ENCODE assay signal across 12 cellular contexts in genomic region chr10:110730345-110731055, GRCh38.
DNase-seq lines count a peak whose midpoint lies in the region; ATAC-seq and TF ChIP-seq lines count a peak whose summit lies in the region.
"Had no signal": no experiment of that assay in that cellular context is flagged by ENCODE, and none has a peak within 500 bp of the region (broad histone marks: within the 10 kb centered on the region; RNA-seq: fewer than 3 reads in every experiment).

No MANE protein-coding gene starts in this region.

- TF ChIP-seq CTCF in left ventricle myocardium inferior (IDR thresholded peaks at IDR 0.05; ENCODE audit: borderline replicate concordance) (no peak), upper lobe of right lung (IDR thresholded peaks at IDR 0.05) (no peak)

- H3K36me3 ChIP-seq in left ventricle myocardium inferior, result no peaks in the 10 kb centered on the region
- no peaks in the 10 kb centered on the region for H3K36me3 ChIP-seq in upper lobe of right lung

- intact Hi-C loops in left ventricle myocardium inferior (cut with micrococcal nuclease) (no loop called here), cardiac septum (cut with DNase I) (no loop called here), left colon (cut with DNase I, micrococcal nuclease) (no loop called here), upper lobe of right lung (cut with DNase I) (no loop called here)

- H3K4me1 ChIP-seq in left ventricle myocardium inferior (peaks cover 92% of the 10 kb centered on the region), upper lobe of right lung (no peaks in the 10 kb centered on the region)

- ATAC-seq in left colon (peak; percentile 65), upper lobe of right lung (peak; percentile 56)

- H3K27ac ChIP-seq in left ventricle myocardium inferior (replicated peaks), result peak overlapping the region; percentile 83
- H3K27ac ChIP-seq in caudate nucleus (ENCODE audit: low read depth, low read length), result peak overlapping the region; percentile 28
- H3K27ac ChIP-seq in upper lobe of right lung, result no peak overlapping the region

- DNase-seq in left ventricle myocardium inferior, result no peak
- DNase-seq in cardiac septum (ENCODE audit: low spot score), result no peak
- peak in 3 of 61 donors; percentile 11 to 27 (median 27) for DNase-seq in caudate nucleus (lab: John Stamatoyannopoulos, UW)
- no peak for DNase-seq in left colon
- DNase-seq in upper lobe of right lung, result no peak
- DNase-seq in NCI-H2029 treated with DMSO at 0.1 percent for 48 hours (lab: John Stamatoyannopoulos, UW), result no peak
- DNase-seq in activated CD4-positive, alpha-beta T cell treated with anti-CD3 and anti-CD28 coated beads, Interleukin-2, amount 50 U/mL, for 1 hour, result no peak
- DNase-seq: C1 segment of cervical spinal cord; Calu3; CD4-positive, alpha-beta T cell; DMS 273 treated with DMSO at 0.1 percent for 48 hours; H7 had no signal

- no peaks in the 10 kb centered on the region for H3K9me3 ChIP-seq in left ventricle myocardium inferior (replicated peaks)
- H3K9me3 ChIP-seq in upper lobe of right lung, result no peaks in the 10 kb centered on the region

- H3K27me3 ChIP-seq in left ventricle myocardium inferior (ENCODE audit: low read depth), result no peaks in the 10 kb centered on the region
- H3K27me3 ChIP-seq in upper lobe of right lung, result peaks cover 10% of the 10 kb centered on the region

- no peak overlapping the region for H3K4me3 ChIP-seq in left ventricle myocardium inferior
- H3K4me3 ChIP-seq in upper lobe of right lung, result no peak overlapping the region
